Comparison of ENCODE assay signal across 13 cellular contexts in genomic region chr13:50074843-50075242, GRCh38.
DNase-seq lines count a peak whose midpoint lies in the region; ATAC-seq and TF ChIP-seq lines count a peak whose summit lies in the region.
"Had no signal": no experiment of that assay in that cellular context is flagged by ENCODE, and none has a peak within 500 bp of the region (broad histone marks: within the 10 kb centered on the region; RNA-seq: fewer than 3 reads in every experiment).

No MANE protein-coding gene starts in this region.

- peaks cover 95% of the 10 kb centered on the region for H4K20me1 ChIP-seq in BLaER1

- H3K4me1 ChIP-seq in BLaER1 = peaks cover 69% of the 10 kb centered on the region

- no peak overlapping the region for H3K4me3 ChIP-seq in BLaER1
- H3K4me3 ChIP-seq in coronary artery = peak overlapping the region; percentile 47

- H3K36me3 ChIP-seq in BLaER1 = peaks cover 23% of the 10 kb centered on the region

- DNase-seq in coronary artery (ENCODE audit: low spot score) (no peak), DMS 273 (lab: John Stamatoyannopoulos, UW; ENCODE audit: unreplicated experiment) (no peak), DMS114 treated with DMSO at 0.1 percent for 48 hours (lab: John Stamatoyannopoulos, UW; ENCODE audit: unreplicated experiment) (no peak), C1 segment of cervical spinal cord (lab: John Stamatoyannopoulos, UW) (no peak)
- no peak for DNase-seq in NK-92 treated with Interleukin-12 subunit alpha and Interleukin-12 subunit beta, amount 100 ng/mL, for 24 hours (lab: John Stamatoyannopoulos, UW)
- DNase-seq: activated T-cell treated with anti-CD3 and anti-CD28 coated beads, Interleukin-2, amount 50 U/mL, for 48 hours; CD8-positive, alpha-beta memory T cell; hippocampal formation; NCI-H774; T1000 had no signal

- H3K4me2 ChIP-seq in BLaER1 = peak overlapping the region; percentile 55; the same call in 1 of the 2 replicates

- peak; percentile 62 for ATAC-seq in GM19035 (IDR thresholded peaks at IDR 0.05; ENCODE audit: unreplicated experiment)
- peak; percentile 66 for ATAC-seq in HG03045 (IDR thresholded peaks at IDR 0.05; ENCODE audit: unreplicated experiment)

- H3K9me3 ChIP-seq in BLaER1 = no peaks in the 10 kb centered on the region

- no peak overlapping the region for H3K9ac ChIP-seq in BLaER1

- TF ChIP-seq CTCF in coronary artery (IDR thresholded peaks at IDR 0.05) = no peak

- no peak overlapping the region for H3K27ac ChIP-seq in BLaER1
- H3K27ac ChIP-seq in coronary artery = peak overlapping the region; percentile 33 to 96

- no peaks in the 10 kb centered on the region for H3K27me3 ChIP-seq in BLaER1
